Comparison of ENCODE assay signal across 8 cellular contexts in genomic region chr21:31326478-31327247, GRCh38. TPM values are rescaled to one million over a fixed set of nuclear protein-coding genes. Genes with fewer than 3 reads are reported as not detected.
DNase-seq lines count a peak whose midpoint lies in the region; ATAC-seq and TF ChIP-seq lines count a peak whose summit lies in the region.

No MANE protein-coding gene starts in this region.

- peak overlapping the region; percentile 55 for H3K4me3 Mint-ChIP-seq in activated CD4-positive, alpha-beta memory T cell treated with anti-CD3 and anti-CD28 coated beads, Interleukin-2, amount 10 ng/mL, durations not matched to agents 7 days and 5 days
- peak overlapping the region; percentile 77 for H3K4me3 Mint-ChIP-seq in natural killer cell

- peaks cover 25% of the 10 kb centered on the region for H3K4me1 Mint-ChIP-seq in activated CD4-positive, alpha-beta memory T cell treated with anti-CD3 and anti-CD28 coated beads, Interleukin-2, amount 10 ng/mL, durations not matched to agents 7 days and 5 days
- peaks cover 24 to 34% of the 10 kb centered on the region in 2 donors for H3K4me1 Mint-ChIP-seq in natural killer cell

- DNase-seq in AG10803 (ENCODE audit: low read depth) (peak; percentile 18), natural killer cell (no peak), NCI-H2227 treated with DMSO at 0.1 percent for 48 hours (lab: John Stamatoyannopoulos, UW) (no peak), COR-L47 (lab: John Stamatoyannopoulos, UW) (no peak), esophagus muscularis mucosa (ENCODE audit: extremely low spot score) (no peak)
- peak; percentile 49 for DNase-seq in activated CD4-positive, alpha-beta memory T cell treated with anti-CD3 and anti-CD28 coated beads, Interleukin-2, amount 10 ng/mL, durations not matched to agents 7 days and 5 days

- H3K4me1 ChIP-seq in esophagus muscularis mucosa = no peaks in the 10 kb centered on the region

- CTCF ChIA-PET in activated CD4-positive, alpha-beta memory T cell treated with anti-CD3 and anti-CD28 coated beads, Interleukin-2, amount 10 ng/mL, durations not matched to agents 7 days and 5 days (lab: Charles Lee) = interaction anchor here (1.2 to 2.6 kb wide), 2 partner anchors 9 to 254 kb away, joined by 3 to 5 read pairs; no protein-coding TSS in a partner anchor

- peaks cover 0 to 6% (median 0%) of the 10 kb centered on the region in 4 donors for H3K9me3 ChIP-seq in esophagus muscularis mucosa

- H3K27me3 ChIP-seq in esophagus muscularis mucosa = no peaks in the 10 kb centered on the region

- no peak for TF ChIP-seq EP300 in esophagus muscularis mucosa (IDR thresholded peaks at IDR 0.05)

- TF ChIP-seq CTCF in AG10803 (conservative IDR thresholded peaks at IDR 0.05; ENCODE audit: low read length) (no peak), natural killer cell (IDR thresholded peaks at IDR 0.05) (no peak), esophagus muscularis mucosa (IDR thresholded peaks at IDR 0.05) (no peak)

- H3K4me3 ChIP-seq in AG10803 (ENCODE audit: low read length) (no peak overlapping the region), esophagus muscularis mucosa (no peak overlapping the region)

- TF ChIP-seq POLR2A in esophagus muscularis mucosa (IDR thresholded peaks at IDR 0.05; ENCODE audit: low read depth) = no peak

- POLR2A ChIA-PET in activated CD4-positive, alpha-beta memory T cell treated with anti-CD3 and anti-CD28 coated beads, Interleukin-2, amount 10 ng/mL, durations not matched to agents 7 days and 5 days (lab: Charles Lee) = interaction anchor here (0.6 to 1.8 kb wide), 5 partner anchors 17 to 233 kb away, joined by 3 to 10 read pairs (median 7); partner anchors contain the start of gene TIAM1

- H3K36me3 Mint-ChIP-seq in activated CD4-positive, alpha-beta memory T cell treated with anti-CD3 and anti-CD28 coated beads, Interleukin-2, amount 10 ng/mL, durations not matched to agents 7 days and 5 days (ENCODE audit: low read depth) = peaks cover 45% of the 10 kb centered on the region
- no peaks in the 10 kb centered on the region for H3K36me3 Mint-ChIP-seq in natural killer cell

- WGBS in esophagus muscularis mucosa = 43% methylated on average over 14 of the region's 14 CpGs

- H3K36me3 ChIP-seq in esophagus muscularis mucosa = no peaks in the 10 kb centered on the region

- peak overlapping the region; percentile 75 for H3K27ac Mint-ChIP-seq in activated CD4-positive, alpha-beta memory T cell treated with anti-CD3 and anti-CD28 coated beads, Interleukin-2, amount 10 ng/mL, durations not matched to agents 7 days and 5 days
- H3K27ac Mint-ChIP-seq in natural killer cell = peak overlapping the region; percentile 62 to 66

- H3K9me3 Mint-ChIP-seq in activated CD4-positive, alpha-beta memory T cell treated with anti-CD3 and anti-CD28 coated beads, Interleukin-2, amount 10 ng/mL, durations not matched to agents 7 days and 5 days = no peaks in the 10 kb centered on the region
- no peaks in the 10 kb centered on the region for H3K9me3 Mint-ChIP-seq in natural killer cell

- no peak overlapping the region for H3K27ac ChIP-seq in esophagus muscularis mucosa (replicated peaks in 1 of 4)

- intact Hi-C loops in natural killer cell (cut with micrococcal nuclease) = no loop called here
- intact Hi-C loops in esophagus muscularis mucosa (cut with DNase I) = no loop called here

- peak; percentile 99 for ATAC-seq in GM19438 (IDR thresholded peaks at IDR 0.05; ENCODE audit: low read depth, unreplicated experiment)
- peak; percentile 92 for ATAC-seq in HG03460 (IDR thresholded peaks at IDR 0.05; ENCODE audit: unreplicated experiment)
- peak; percentile 46 to 68 (median 57) for ATAC-seq in natural killer cell

- H3K27me3 Mint-ChIP-seq in activated CD4-positive, alpha-beta memory T cell treated with anti-CD3 and anti-CD28 coated beads, Interleukin-2, amount 10 ng/mL, durations not matched to agents 7 days and 5 days = no peaks in the 10 kb centered on the region
- H3K27me3 Mint-ChIP-seq in natural killer cell (ENCODE audit: low read depth in 2 of 2) = no peaks in the 10 kb centered on the region

RNA-seq across cellular contexts. Expression of gene TIAM1, which starts 17.4 kb away (rescaled TPM):
- 10 to 100 TPM; 57.6 to 60.6 TPM for total RNA-seq in activated CD4-positive, alpha-beta memory T cell treated with anti-CD3 and anti-CD28 coated beads, Interleukin-2, amount 10 ng/mL, durations not matched to agents 7 days and 5 days
- 10 to 100 TPM; 19.1 to 32.3 (median 19.4) TPM for total RNA-seq in natural killer cell
- total RNA-seq in esophagus muscularis mucosa = 10 to 100 TPM in 1 of 4 donors, 1 to 10 TPM in 3; 5.4 to 10.6 (median 6.0) TPM

Comparison
In these comparisons a context has a peak if more than half of its experiments do, and no peak if none do; other contexts are left out.
1. DNase-seq: peak in AG10803 (single experiment) and activated CD4-positive, alpha-beta memory T cell treated with anti-CD3 and anti-CD28 coated beads, Interleukin-2, amount 10 ng/mL, durations not matched to agents 7 days and 5 days (single experiment); none in natural killer cell (single experiment), NCI-H2227 treated with DMSO at 0.1 percent for 48 hours (single experiment), COR-L47 (single experiment) and esophagus muscularis mucosa (single experiment).
2. Peak in every context shown above with its lines, with median percentiles within 50 percentile points of each other: ATAC-seq.